In the genomic region with DNA sequence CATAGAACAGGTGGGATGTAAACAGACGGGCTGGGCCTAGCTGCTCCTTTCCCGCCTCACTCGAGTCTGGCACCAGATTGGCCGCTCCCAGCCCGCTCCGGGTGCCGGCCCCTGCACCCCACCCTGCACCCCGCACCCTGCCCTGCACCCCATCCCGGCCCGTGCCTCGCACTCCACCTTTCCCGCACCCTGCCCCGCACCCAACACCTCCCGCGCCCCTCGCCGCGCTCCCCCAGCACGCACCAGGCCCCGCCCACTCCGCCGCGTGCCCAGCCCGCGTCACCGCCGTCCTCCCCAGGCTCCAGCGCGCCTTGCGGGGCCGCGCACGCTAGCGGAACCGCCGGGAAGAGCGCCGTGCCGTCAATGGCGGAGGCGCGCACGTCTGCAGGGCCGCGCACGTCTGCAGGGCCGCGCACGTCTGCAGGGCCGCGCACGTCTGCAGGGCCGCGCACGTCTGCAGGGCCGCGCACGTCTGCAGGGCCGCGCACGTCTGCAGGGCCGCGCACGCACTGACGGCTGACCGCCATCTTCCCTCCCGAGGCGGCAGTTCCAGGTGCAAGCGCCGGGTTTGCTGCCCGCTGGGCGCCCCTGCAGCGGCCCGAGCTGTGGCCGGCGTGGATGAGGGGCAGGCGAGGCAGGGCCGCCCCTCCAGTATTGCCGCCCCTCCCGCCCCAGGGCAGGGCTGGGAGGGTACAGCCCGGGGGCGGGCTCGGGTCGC, we compare ENCODE assay signal across 1 cellular context.
TF ChIP-seq lines count a peak whose summit lies in the region.

Gene UBE3C (plus strand): TSS at position 503 of the 718 bp plus-strand sequence. CDS start 347 bp downstream, outside the sequence.

TF ChIP-seq in K562, 482 proteins besides CTCF, POLR2A, EP300 and RAD21 (continued from another document and continues in another):
- TF ChIP-seq, protein P1, sequence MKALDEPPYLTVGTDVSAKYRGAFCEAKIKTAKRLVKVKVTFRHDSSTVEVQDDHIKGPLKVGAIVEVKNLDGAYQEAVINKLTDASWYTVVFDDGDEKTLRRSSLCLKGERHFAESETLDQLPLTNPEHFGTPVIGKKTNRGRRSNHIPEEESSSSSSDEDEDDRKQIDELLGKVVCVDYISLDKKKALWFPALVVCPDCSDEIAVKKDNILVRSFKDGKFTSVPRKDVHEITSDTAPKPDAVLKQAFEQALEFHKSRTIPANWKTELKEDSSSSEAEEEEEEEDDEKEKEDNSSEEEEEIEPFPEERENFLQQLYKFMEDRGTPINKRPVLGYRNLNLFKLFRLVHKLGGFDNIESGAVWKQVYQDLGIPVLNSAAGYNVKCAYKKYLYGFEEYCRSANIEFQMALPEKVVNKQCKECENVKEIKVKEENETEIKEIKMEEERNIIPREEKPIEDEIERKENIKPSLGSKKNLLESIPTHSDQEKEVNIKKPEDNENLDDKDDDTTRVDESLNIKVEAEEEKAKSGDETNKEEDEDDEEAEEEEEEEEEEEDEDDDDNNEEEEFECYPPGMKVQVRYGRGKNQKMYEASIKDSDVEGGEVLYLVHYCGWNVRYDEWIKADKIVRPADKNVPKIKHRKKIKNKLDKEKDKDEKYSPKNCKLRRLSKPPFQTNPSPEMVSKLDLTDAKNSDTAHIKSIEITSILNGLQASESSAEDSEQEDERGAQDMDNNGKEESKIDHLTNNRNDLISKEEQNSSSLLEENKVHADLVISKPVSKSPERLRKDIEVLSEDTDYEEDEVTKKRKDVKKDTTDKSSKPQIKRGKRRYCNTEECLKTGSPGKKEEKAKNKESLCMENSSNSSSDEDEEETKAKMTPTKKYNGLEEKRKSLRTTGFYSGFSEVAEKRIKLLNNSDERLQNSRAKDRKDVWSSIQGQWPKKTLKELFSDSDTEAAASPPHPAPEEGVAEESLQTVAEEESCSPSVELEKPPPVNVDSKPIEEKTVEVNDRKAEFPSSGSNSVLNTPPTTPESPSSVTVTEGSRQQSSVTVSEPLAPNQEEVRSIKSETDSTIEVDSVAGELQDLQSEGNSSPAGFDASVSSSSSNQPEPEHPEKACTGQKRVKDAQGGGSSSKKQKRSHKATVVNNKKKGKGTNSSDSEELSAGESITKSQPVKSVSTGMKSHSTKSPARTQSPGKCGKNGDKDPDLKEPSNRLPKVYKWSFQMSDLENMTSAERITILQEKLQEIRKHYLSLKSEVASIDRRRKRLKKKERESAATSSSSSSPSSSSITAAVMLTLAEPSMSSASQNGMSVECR (CRISPR knock-in tag; IDR thresholded peaks at IDR 0.05), result no peak
- TF ChIP-seq TRIM28 (IDR thresholded peaks at IDR 0.05) (no peak), TOE1 (IDR thresholded peaks at IDR 0.05; ENCODE audit: borderline replicate concordance) (no peak), TOE1 (CRISPR knock-in tag; IDR thresholded peaks at IDR 0.05; ENCODE audit: borderline replicate concordance, low read depth) (no peak), CTBP1 (IDR thresholded peaks at IDR 0.05; ENCODE audit: borderline replicate concordance) (peak; percentile 97), MYNN (IDR thresholded peaks at IDR 0.05) (no peak), MYNN (CRISPR knock-in tag; IDR thresholded peaks at IDR 0.05) (no peak), GTF2E2 (tag; IDR thresholded peaks at IDR 0.05) (peak; percentile 78; the same call in 1 of the 2 replicates), ZNF668 (CRISPR knock-in tag; IDR thresholded peaks at IDR 0.05) (peak; percentile 66; the same call in 1 of the 2 replicates), ZNF134 (CRISPR knock-in tag; conservative IDR thresholded peaks at IDR 0.05) (peak; percentile 58; the same call in 1 of the 2 replicates), HEY1 (CRISPR knock-in tag; IDR thresholded peaks at IDR 0.05; ENCODE audit: borderline replicate concordance) (no peak), ZNF408 (CRISPR knock-in tag; IDR thresholded peaks at IDR 0.05; ENCODE audit: low read depth) (no peak), LCOR (CRISPR knock-in tag; IDR thresholded peaks at IDR 0.05) (no peak), MXI1 (IDR thresholded peaks at IDR 0.05; ENCODE audit: low read depth, low read length) (no peak), TEAD4 (IDR thresholded peaks at IDR 0.05; ENCODE audit: low read length) (no peak; the same call in 1 of the 2 replicates), TEAD4 (CRISPR knock-in tag; IDR thresholded peaks at IDR 0.05; ENCODE audit: borderline replicate concordance) (0 out of 2 replicates have a peak, but pooled peaks have one; percentile 41), SIX5 (IDR thresholded peaks at IDR 0.05; ENCODE audit: borderline replicate concordance in 1 of 2, insufficient read depth in 1 of 2, low read depth in 1 of 2, low read length in 2 of 2) (no peak), CEBPB (tag; IDR thresholded peaks at IDR 0.05) (no peak), RCOR1 (IDR thresholded peaks at IDR 0.05; ENCODE audit: borderline replicate concordance in 1 of 2, low read depth in 2 of 2, low read length in 2 of 2) (no peak), ELF2 (CRISPR knock-in tag; IDR thresholded peaks at IDR 0.05) (no peak), CBFB (CRISPR knock-in tag; IDR thresholded peaks at IDR 0.05) (no peak), CBX3 (IDR thresholded peaks at IDR 0.05; ENCODE audit: borderline replicate concordance in 1 of 2, low read length in 2 of 2) (peak in 1 of 2 experiments; percentile 67; a peak in 1 of 3 replicates), ZFPM2 (CRISPR knock-in tag; IDR thresholded peaks at IDR 0.05) (no peak), MCM5 (IDR thresholded peaks at IDR 0.05; ENCODE audit: low read depth) (no peak), C11orf30 (IDR thresholded peaks at IDR 0.05; ENCODE audit: low read depth) (no peak), KLF16 (IDR thresholded peaks at IDR 0.05) (no peak), NRF1 (conservative IDR thresholded peaks at IDR 0.05 in 1 of 2, IDR thresholded peaks at IDR 0.05 in 1 of 2) (peak; percentile 93 to 94), ZNF639 (CRISPR knock-in tag; conservative IDR thresholded peaks at IDR 0.05 in 1 of 2, IDR thresholded peaks at IDR 0.05 in 1 of 2) (peak in 1 of 2 experiments; percentile 99; a peak in 2 of 4 replicates), ZNF77 (CRISPR knock-in tag; IDR thresholded peaks at IDR 0.05) (no peak), ZNF766 (CRISPR knock-in tag; conservative IDR thresholded peaks at IDR 0.05) (peak; percentile 100), DMBX1 (CRISPR knock-in tag; IDR thresholded peaks at IDR 0.05; ENCODE audit: borderline replicate concordance) (peak; percentile 97), FOXP4 (CRISPR knock-in tag; IDR thresholded peaks at IDR 0.05; ENCODE audit: borderline replicate concordance) (peak; percentile 96; the same call in 1 of the 2 replicates), TAF7 (tag; IDR thresholded peaks at IDR 0.05) (no peak), RHOXF2B (CRISPR knock-in tag; conservative IDR thresholded peaks at IDR 0.05) (no peak), ZNF79 (CRISPR knock-in tag; IDR thresholded peaks at IDR 0.05; ENCODE audit: low read depth) (no peak), YBX1 (IDR thresholded peaks at IDR 0.05) (no peak), BCOR (IDR thresholded peaks at IDR 0.05) (no peak), DACH1 (IDR thresholded peaks at IDR 0.05; ENCODE audit: partially characterized antibody) (peak; percentile 42), RBM25 (IDR thresholded peaks at IDR 0.05; ENCODE audit: low read depth, low read length, severe bottlenecking) (no peak), HOXB6 (CRISPR knock-in tag; IDR thresholded peaks at IDR 0.05; ENCODE audit: borderline replicate concordance) (no peak), ZNF212 (CRISPR knock-in tag; IDR thresholded peaks at IDR 0.05) (no peak)
- TF ChIP-seq, protein P2, sequence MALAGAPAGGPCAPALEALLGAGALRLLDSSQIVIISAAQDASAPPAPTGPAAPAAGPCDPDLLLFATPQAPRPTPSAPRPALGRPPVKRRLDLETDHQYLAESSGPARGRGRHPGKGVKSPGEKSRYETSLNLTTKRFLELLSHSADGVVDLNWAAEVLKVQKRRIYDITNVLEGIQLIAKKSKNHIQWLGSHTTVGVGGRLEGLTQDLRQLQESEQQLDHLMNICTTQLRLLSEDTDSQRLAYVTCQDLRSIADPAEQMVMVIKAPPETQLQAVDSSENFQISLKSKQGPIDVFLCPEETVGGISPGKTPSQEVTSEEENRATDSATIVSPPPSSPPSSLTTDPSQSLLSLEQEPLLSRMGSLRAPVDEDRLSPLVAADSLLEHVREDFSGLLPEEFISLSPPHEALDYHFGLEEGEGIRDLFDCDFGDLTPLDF (CRISPR knock-in tag; IDR thresholded peaks at IDR 0.05), result peak; percentile 91
- TF ChIP-seq, protein P3, sequence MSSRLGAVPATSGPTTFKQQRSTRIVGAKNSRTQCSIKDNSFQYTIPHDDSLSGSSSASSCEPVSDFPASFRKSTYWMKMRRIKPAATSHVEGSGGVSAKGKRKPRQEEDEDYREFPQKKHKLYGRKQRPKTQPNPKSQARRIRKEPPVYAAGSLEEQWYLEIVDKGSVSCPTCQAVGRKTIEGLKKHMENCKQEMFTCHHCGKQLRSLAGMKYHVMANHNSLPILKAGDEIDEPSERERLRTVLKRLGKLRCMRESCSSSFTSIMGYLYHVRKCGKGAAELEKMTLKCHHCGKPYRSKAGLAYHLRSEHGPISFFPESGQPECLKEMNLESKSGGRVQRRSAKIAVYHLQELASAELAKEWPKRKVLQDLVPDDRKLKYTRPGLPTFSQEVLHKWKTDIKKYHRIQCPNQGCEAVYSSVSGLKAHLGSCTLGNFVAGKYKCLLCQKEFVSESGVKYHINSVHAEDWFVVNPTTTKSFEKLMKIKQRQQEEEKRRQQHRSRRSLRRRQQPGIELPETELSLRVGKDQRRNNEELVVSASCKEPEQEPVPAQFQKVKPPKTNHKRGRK (tag; IDR thresholded peaks at IDR 0.05), result no peak
- TF ChIP-seq, protein P4, sequence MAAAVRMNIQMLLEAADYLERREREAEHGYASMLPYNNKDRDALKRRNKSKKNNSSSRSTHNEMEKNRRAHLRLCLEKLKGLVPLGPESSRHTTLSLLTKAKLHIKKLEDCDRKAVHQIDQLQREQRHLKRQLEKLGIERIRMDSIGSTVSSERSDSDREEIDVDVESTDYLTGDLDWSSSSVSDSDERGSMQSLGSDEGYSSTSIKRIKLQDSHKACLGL (CRISPR knock-in tag; IDR thresholded peaks at IDR 0.05; ENCODE audit: borderline replicate concordance, poor library complexity, severe bottlenecking), result no peak
- TF ChIP-seq, protein P5, sequence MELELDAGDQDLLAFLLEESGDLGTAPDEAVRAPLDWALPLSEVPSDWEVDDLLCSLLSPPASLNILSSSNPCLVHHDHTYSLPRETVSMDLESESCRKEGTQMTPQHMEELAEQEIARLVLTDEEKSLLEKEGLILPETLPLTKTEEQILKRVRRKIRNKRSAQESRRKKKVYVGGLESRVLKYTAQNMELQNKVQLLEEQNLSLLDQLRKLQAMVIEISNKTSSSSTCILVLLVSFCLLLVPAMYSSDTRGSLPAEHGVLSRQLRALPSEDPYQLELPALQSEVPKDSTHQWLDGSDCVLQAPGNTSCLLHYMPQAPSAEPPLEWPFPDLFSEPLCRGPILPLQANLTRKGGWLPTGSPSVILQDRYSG (tag; conservative IDR thresholded peaks at IDR 0.05; ENCODE audit: low read depth), result peak; percentile 95
- TF ChIP-seq, protein P6, sequence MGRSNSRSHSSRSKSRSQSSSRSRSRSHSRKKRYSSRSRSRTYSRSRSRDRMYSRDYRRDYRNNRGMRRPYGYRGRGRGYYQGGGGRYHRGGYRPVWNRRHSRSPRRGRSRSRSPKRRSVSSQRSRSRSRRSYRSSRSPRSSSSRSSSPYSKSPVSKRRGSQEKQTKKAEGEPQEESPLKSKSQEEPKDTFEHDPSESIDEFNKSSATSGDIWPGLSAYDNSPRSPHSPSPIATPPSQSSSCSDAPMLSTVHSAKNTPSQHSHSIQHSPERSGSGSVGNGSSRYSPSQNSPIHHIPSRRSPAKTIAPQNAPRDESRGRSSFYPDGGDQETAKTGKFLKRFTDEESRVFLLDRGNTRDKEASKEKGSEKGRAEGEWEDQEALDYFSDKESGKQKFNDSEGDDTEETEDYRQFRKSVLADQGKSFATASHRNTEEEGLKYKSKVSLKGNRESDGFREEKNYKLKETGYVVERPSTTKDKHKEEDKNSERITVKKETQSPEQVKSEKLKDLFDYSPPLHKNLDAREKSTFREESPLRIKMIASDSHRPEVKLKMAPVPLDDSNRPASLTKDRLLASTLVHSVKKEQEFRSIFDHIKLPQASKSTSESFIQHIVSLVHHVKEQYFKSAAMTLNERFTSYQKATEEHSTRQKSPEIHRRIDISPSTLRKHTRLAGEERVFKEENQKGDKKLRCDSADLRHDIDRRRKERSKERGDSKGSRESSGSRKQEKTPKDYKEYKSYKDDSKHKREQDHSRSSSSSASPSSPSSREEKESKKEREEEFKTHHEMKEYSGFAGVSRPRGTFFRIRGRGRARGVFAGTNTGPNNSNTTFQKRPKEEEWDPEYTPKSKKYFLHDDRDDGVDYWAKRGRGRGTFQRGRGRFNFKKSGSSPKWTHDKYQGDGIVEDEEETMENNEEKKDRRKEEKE (IDR thresholded peaks at IDR 0.05; ENCODE audit: borderline replicate concordance in 1 of 2, control insufficient read depth in 1 of 2, low read depth in 2 of 2, low read length in 1 of 2), result no peak
